ENCODE assay signal across 20 cellular contexts in genomic region chr9:6229186-6229585, GRCh38. TPM values are rescaled to one million over a fixed set of nuclear protein-coding genes. Genes with fewer than 3 reads are reported as not detected.
A peak's percentile ranks its signal among the peaks of the same experiment; 100 is the strongest.
DNase-seq lines count a peak whose midpoint lies in the region; ATAC-seq and TF ChIP-seq lines count a peak whose summit lies in the region.
"Had no signal": no experiment of that assay in that cellular context is flagged by ENCODE, and none has a peak within 500 bp of the region (broad histone marks: within the 10 kb centered on the region; RNA-seq: fewer than 3 reads in every experiment).

No MANE protein-coding gene starts in this region.

- peak overlapping the region; percentile 44; the same call in 1 of the 2 replicates for H3K27ac ChIP-seq in ACC112 (ENCODE audit: low read depth, low read length)
- H3K27ac ChIP-seq in ascending aorta: peak overlapping the region; percentile 50 to 58
- H3K27ac ChIP-seq in hepatocyte: peak overlapping the region; percentile 47
- H3K27ac ChIP-seq in thyroid gland: peak overlapping the region; percentile 63 to 83 (median 83)
- no peak overlapping the region for H3K27ac ChIP-seq in A673 (ENCODE audit: low read depth, low read length, poor library complexity, severe bottlenecking)
- H3K27ac ChIP-seq: BLaER1, KMS-11, SJSA1 had no signal

- H3K9me2 ChIP-seq in hepatocyte (replicated peaks; ENCODE audit: insufficient read depth): no peaks in the 10 kb centered on the region

- no peaks in the 10 kb centered on the region for H3K36me3 Mint-ChIP-seq in activated T-helper 17 cell treated with anti-CD3 and anti-CD28 coated beads, Interleukin-2, amount 50 U/mL, for 72 hours (ENCODE audit: low read depth)

- peaks cover 17% of the 10 kb centered on the region for H3K27me3 Mint-ChIP-seq in activated T-helper 17 cell treated with anti-CD3 and anti-CD28 coated beads, Interleukin-2, amount 50 U/mL, for 72 hours

- TF ChIP-seq CTCF in ascending aorta (IDR thresholded peaks at IDR 0.05): no peak
- no peak for TF ChIP-seq CTCF in hepatocyte (IDR thresholded peaks at IDR 0.05; ENCODE audit: poor library complexity)
- TF ChIP-seq CTCF in thyroid gland (IDR thresholded peaks at IDR 0.05): no peak
- no peak for TF ChIP-seq CTCF in A673 (conservative IDR thresholded peaks at IDR 0.05; ENCODE audit: low read depth, low read length)

- H3K9me3 Mint-ChIP-seq in activated T-helper 17 cell treated with anti-CD3 and anti-CD28 coated beads, Interleukin-2, amount 50 U/mL, for 72 hours: no peaks in the 10 kb centered on the region
- H3K9me3 Mint-ChIP-seq: CD4-positive, alpha-beta T cell had no signal

- intact Hi-C loops in ascending aorta (cut with DNase I) (loop anchor here (10.0 kb wide), 2 partner anchors 456 to 1934 kb away; no protein-coding TSS in a partner anchor), thyroid gland (cut with DNase I) (no loop called here), A673 (cut with micrococcal nuclease; ENCODE audit: unreplicated experiment) (no loop called here)

- CTCF ChIA-PET in A673 (lab: Charles Lee): no interaction called here

- no peak for ATAC-seq in activated T-helper 17 cell treated with anti-CD3 and anti-CD28 coated beads, Interleukin-2, amount 50 U/mL, for 72 hours (replicated peaks)

- H3K4me1 ChIP-seq in ACC112 (ENCODE audit: control insufficient read depth, insufficient read depth, low read length, unreplicated experiment): peaks cover 30% of the 10 kb centered on the region
- H3K4me1 ChIP-seq in ascending aorta: peaks cover 0 to 39% of the 10 kb centered on the region in 2 donors
- H3K4me1 ChIP-seq in hepatocyte (ENCODE audit: insufficient read depth): peaks cover 11% of the 10 kb centered on the region
- H3K4me1 ChIP-seq in thyroid gland: peaks cover 41 to 62% of the 10 kb centered on the region in 2 donors
- H3K4me1 ChIP-seq in A673 (ENCODE audit: insufficient read depth, low read length, poor library complexity, severe bottlenecking): peaks cover 13% of the 10 kb centered on the region
- H3K4me1 ChIP-seq: BLaER1, Caco-2, SJSA1 had no signal

- no peaks in the 10 kb centered on the region for H3K9me3 ChIP-seq in ascending aorta
- no peaks in the 10 kb centered on the region for H3K9me3 ChIP-seq in hepatocyte (ENCODE audit: low read depth)
- H3K9me3 ChIP-seq in thyroid gland: no peaks in the 10 kb centered on the region
- H3K9me3 ChIP-seq in A673 (ENCODE audit: low read depth, low read length, poor library complexity, severe bottlenecking): no peaks in the 10 kb centered on the region
- H3K9me3 ChIP-seq: BLaER1, Caco-2, SJSA1 had no signal

- no peak overlapping the region for H3K4me2 ChIP-seq in hepatocyte
- H3K4me2 ChIP-seq: BLaER1, KMS-11 had no signal

- H3K4me1 Mint-ChIP-seq in activated T-helper 17 cell treated with anti-CD3 and anti-CD28 coated beads, Interleukin-2, amount 50 U/mL, for 72 hours: no peaks in the 10 kb centered on the region

- no peak for TF ChIP-seq POLR2A in thyroid gland (IDR thresholded peaks at IDR 0.05)

- H3K4me3 ChIP-seq in ACC112 (ENCODE audit: low read depth, low read length) (no peak overlapping the region), ascending aorta (no peak overlapping the region), hepatocyte (no peak overlapping the region), thyroid gland (replicated peaks in 1 of 3) (no peak overlapping the region), A673 (ENCODE audit: low read depth, low read length, poor library complexity, severe bottlenecking) (no peak overlapping the region)
- H3K4me3 ChIP-seq: BLaER1, SJSA1 had no signal

- no peak overlapping the region for H2AFZ ChIP-seq in ACC112 (ENCODE audit: low read length, unreplicated experiment)
- no peak overlapping the region for H2AFZ ChIP-seq in hepatocyte

- H4K20me1 ChIP-seq in hepatocyte (ENCODE audit: insufficient read depth, poor library complexity, severe bottlenecking): no peaks in the 10 kb centered on the region
- H4K20me1 ChIP-seq: BLaER1 had no signal

- no peaks in the 10 kb centered on the region for H3K79me2 ChIP-seq in ACC112 (ENCODE audit: control insufficient read depth, insufficient read depth, low read length, unreplicated experiment)
- no peaks in the 10 kb centered on the region for H3K79me2 ChIP-seq in hepatocyte

- no peak for DNase-seq in ascending aorta (ENCODE audit: low spot score in 2 of 2)
- no peak for DNase-seq in hepatocyte (ENCODE audit: low spot score)
- DNase-seq in thyroid gland: peak; percentile 62 to 63
- no peak for DNase-seq in islet precursor cell
- no peak for DNase-seq in A673 (ENCODE audit: low spot score)
- DNase-seq: Caco-2; CD4-positive, alpha-beta T cell; DMS 273 treated with DMSO at 0.1 percent for 48 hours; DMS79 treated with DMSO at 0.1 percent for 48 hours; NCI-H1105; NCI-H510A treated with DMSO at 0.1 percent for 48 hours; NK-92 treated with Interleukin-12 subunit alpha and Interleukin-12 subunit beta, amount 100 ng/mL, for 24 hours had no signal

- POLR2A ChIA-PET in A673 (lab: Charles Lee; ENCODE audit: low non-redundant PET): no interaction called here

- WGBS in hepatocyte (ENCODE audit: low lambda C conversion rate, missing lambda C conversion rate): 75% methylated on average over 2 of the region's 2 CpGs
- 27 to 32% methylated on average over 2 of the region's 2 CpGs for WGBS in thyroid gland, 2 donors

- H3K36me3 ChIP-seq in ACC112 (ENCODE audit: insufficient read depth, low read length): no peaks in the 10 kb centered on the region
- no peaks in the 10 kb centered on the region for H3K36me3 ChIP-seq in ascending aorta
- H3K36me3 ChIP-seq in hepatocyte (replicated peaks; ENCODE audit: insufficient read depth, low read depth): no peaks in the 10 kb centered on the region
- no peaks in the 10 kb centered on the region for H3K36me3 ChIP-seq in thyroid gland
- no peaks in the 10 kb centered on the region for H3K36me3 ChIP-seq in A673 (ENCODE audit: insufficient read depth, low read length, poor library complexity, severe bottlenecking)
- H3K36me3 ChIP-seq: BLaER1, SJSA1 had no signal

- H3K27me3 ChIP-seq in ACC112 (ENCODE audit: insufficient read depth, low read length) (no peaks in the 10 kb centered on the region), ascending aorta (no peaks in the 10 kb centered on the region), hepatocyte (no peaks in the 10 kb centered on the region), thyroid gland (no peaks in the 10 kb centered on the region), A673 (replicated peaks; ENCODE audit: insufficient read depth, low read depth, low read length, poor library complexity) (no peaks in the 10 kb centered on the region)
- H3K27me3 ChIP-seq: BLaER1, SJSA1 had no signal

- no peak overlapping the region for H3K4me3 Mint-ChIP-seq in activated T-helper 17 cell treated with anti-CD3 and anti-CD28 coated beads, Interleukin-2, amount 50 U/mL, for 72 hours
- H3K4me3 Mint-ChIP-seq: CD4-positive, alpha-beta T cell had no signal

- H3K27ac Mint-ChIP-seq in activated T-helper 17 cell treated with anti-CD3 and anti-CD28 coated beads, Interleukin-2, amount 50 U/mL, for 72 hours: no peak overlapping the region
- H3K27ac Mint-ChIP-seq: CD4-positive, alpha-beta T cell had no signal

- BruUV-seq in A673 (replicated peaks; lab: Mats Ljungman, UMichigan): no TSS peak

RNA-seq across cellular contexts. Expression of gene IL33, which starts 13.6 kb away (rescaled TPM):
- total RNA-seq in ascending aorta: 38.0 TPM
- 2.0 and 2.1 TPM in 2 replicates for total RNA-seq in hepatocyte
- polyA plus RNA-seq in hepatocyte: 0.28 TPM in 1 of 2 replicates, not detected in the other
- total RNA-seq in thyroid gland: 10 to 100 TPM; 15.7 to 33.9 (median 19.9) TPM
- not detected for total RNA-seq in activated T-helper 17 cell treated with anti-CD3 and anti-CD28 coated beads, Interleukin-2, amount 50 U/mL, for 72 hours
- 1.6 and 3.3 TPM in 2 replicates for total RNA-seq in A673 (2021)
- total RNA-seq: Caco-2; CD4-positive, alpha-beta T cell; H4; IMR-90; OCI-LY7; SJSA1 had no signal
- polyA plus RNA-seq: IMR-90 had no signal

Comparison
In these comparisons a context has a peak if more than half of its experiments do, and no peak if none do; other contexts are left out.
1. DNase-seq: peak in thyroid gland (2 of 2); none in ascending aorta (0 of 2), hepatocyte (single experiment), islet precursor cell (single experiment) and A673 (single experiment).